In the genomic region with DNA sequence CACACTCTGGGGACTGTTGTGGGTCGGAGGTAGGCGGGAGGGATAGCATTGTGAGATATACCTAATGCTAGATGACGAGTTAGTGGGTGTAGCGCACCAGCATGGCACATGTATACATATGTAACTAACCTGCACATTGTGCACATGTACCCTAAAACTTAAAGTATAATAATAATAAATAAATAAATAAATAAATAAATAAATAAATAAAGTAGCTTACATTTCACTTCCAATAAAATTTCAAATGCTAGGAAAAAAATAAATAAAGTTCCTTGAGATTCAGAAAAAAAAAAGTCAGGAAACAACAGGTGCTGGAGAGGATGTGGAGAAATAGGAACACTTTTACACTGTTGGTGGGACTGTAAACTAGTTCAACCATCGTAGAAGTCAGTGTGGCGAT, we compare ENCODE assay signal across 2 cellular contexts.
A peak's percentile ranks its signal among the peaks of the same experiment; 100 is the strongest.
DNase-seq lines count a peak whose midpoint lies in the region; ATAC-seq, FAIRE-seq and TF ChIP-seq lines count a peak whose summit lies in the region.
"Not testable (repeated sequence)": the region's sequence is repeated elsewhere in the genome, so short reads cannot be mapped to it uniquely, and the experiment has no call there.

No MANE protein-coding gene starts in this region.

- CTCF ChIA-PET in A549 (lab: Yijun Ruan, JAX): not testable (repeated sequence)
- CTCF ChIA-PET in HEK293 (lab: Yijun Ruan, JAX): interaction anchor here (0.7 kb wide), 1 partner anchor 169 kb away, joined by 4 read pairs; no protein-coding TSS in a partner anchor

- DNase-seq in A549 (ENCODE audit: low read depth in 1 of 2, low spot score in 1 of 2): not testable (repeated sequence)

- ATAC-seq in A549: not testable (repeated sequence)

- POLR2A ChIA-PET in A549 (lab: Yijun Ruan, JAX); HEK293 (lab: Yijun Ruan, JAX): not testable (repeated sequence)

- not testable (repeated sequence) for TF ChIP-seq RAD21 in A549 (conservative IDR thresholded peaks at IDR 0.05 in 1 of 2, IDR thresholded peaks at IDR 0.05 in 1 of 2)

- not testable (repeated sequence) for H3K4me2 ChIP-seq in A549

- WGBS in A549 (ENCODE audit: missing lambda C conversion rate): 17% methylated on average over 6 of the region's 6 CpGs

- TF ChIP-seq CTCF in A549 (IDR thresholded peaks at IDR 0.05); HEK293 (tag by site-specific recombination; IDR thresholded peaks at IDR 0.05): not testable (repeated sequence)

- not testable (repeated sequence) for H3K4me1 ChIP-seq in A549; HEK293 (ENCODE audit: control insufficient read depth, insufficient read depth, low read length)

- not testable (repeated sequence) for H3K36me3 ChIP-seq in HEK293 (ENCODE audit: control insufficient read depth in 2 of 2, insufficient read depth in 1 of 2, low read length in 2 of 2)

- TF ChIP-seq EP300 in A549 (IDR thresholded peaks at IDR 0.05): not testable (repeated sequence)

- not testable (repeated sequence) for H3K27ac ChIP-seq in A549; HEK293 (ENCODE audit: extremely low read depth, low read depth, low read length)

- not testable (repeated sequence) for H3K9me3 ChIP-seq in A549; HEK293 (ENCODE audit: control insufficient read depth, insufficient read depth, low read depth, low read length)

- not testable (repeated sequence) for H3K4me3 ChIP-seq in A549; HEK293 (ENCODE audit: low read depth, low read length)

- not testable (repeated sequence) for TF ChIP-seq POLR2A in A549 (IDR thresholded peaks at IDR 0.05; ENCODE audit: low read length)

- FAIRE-seq in A549 (lab: Jason Lieb, UNC): not testable (repeated sequence)

TF ChIP-seq in A549, 52 proteins besides CTCF, POLR2A, EP300 and RAD21:
- TF ChIP-seq ZC3H11A (IDR thresholded peaks at IDR 0.05): peak; percentile 31

TF ChIP-seq in HEK293, 187 proteins besides CTCF, POLR2A, EP300 and RAD21:
- TF ChIP-seq, protein P1, sequence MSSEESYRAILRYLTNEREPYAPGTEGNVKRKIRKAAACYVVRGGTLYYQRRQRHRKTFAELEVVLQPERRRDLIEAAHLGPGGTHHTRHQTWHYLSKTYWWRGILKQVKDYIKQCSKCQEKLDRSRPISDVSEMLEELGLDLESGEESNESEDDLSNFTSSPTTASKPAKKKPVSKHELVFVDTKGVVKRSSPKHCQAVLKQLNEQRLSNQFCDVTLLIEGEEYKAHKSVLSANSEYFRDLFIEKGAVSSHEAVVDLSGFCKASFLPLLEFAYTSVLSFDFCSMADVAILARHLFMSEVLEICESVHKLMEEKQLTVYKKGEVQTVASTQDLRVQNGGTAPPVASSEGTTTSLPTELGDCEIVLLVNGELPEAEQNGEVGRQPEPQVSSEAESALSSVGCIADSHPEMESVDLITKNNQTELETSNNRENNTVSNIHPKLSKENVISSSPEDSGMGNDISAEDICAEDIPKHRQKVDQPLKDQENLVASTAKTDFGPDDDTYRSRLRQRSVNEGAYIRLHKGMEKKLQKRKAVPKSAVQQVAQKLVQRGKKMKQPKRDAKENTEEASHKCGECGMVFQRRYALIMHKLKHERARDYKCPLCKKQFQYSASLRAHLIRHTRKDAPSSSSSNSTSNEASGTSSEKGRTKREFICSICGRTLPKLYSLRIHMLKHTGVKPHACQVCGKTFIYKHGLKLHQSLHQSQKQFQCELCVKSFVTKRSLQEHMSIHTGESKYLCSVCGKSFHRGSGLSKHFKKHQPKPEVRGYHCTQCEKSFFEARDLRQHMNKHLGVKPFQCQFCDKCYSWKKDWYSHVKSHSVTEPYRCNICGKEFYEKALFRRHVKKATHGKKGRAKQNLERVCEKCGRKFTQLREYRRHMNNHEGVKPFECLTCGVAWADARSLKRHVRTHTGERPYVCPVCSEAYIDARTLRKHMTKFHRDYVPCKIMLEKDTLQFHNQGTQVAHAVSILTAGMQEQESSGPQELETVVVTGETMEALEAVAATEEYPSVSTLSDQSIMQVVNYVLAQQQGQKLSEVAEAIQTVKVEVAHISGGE (tag by site-specific recombination; conservative IDR thresholded peaks at IDR 0.05; ENCODE audit: low read depth): peak; percentile 67
- peak; percentile 61 for TF ChIP-seq ZNF555 (tag by site-specific recombination; conservative IDR thresholded peaks at IDR 0.05)
- TF ChIP-seq, protein P2, sequence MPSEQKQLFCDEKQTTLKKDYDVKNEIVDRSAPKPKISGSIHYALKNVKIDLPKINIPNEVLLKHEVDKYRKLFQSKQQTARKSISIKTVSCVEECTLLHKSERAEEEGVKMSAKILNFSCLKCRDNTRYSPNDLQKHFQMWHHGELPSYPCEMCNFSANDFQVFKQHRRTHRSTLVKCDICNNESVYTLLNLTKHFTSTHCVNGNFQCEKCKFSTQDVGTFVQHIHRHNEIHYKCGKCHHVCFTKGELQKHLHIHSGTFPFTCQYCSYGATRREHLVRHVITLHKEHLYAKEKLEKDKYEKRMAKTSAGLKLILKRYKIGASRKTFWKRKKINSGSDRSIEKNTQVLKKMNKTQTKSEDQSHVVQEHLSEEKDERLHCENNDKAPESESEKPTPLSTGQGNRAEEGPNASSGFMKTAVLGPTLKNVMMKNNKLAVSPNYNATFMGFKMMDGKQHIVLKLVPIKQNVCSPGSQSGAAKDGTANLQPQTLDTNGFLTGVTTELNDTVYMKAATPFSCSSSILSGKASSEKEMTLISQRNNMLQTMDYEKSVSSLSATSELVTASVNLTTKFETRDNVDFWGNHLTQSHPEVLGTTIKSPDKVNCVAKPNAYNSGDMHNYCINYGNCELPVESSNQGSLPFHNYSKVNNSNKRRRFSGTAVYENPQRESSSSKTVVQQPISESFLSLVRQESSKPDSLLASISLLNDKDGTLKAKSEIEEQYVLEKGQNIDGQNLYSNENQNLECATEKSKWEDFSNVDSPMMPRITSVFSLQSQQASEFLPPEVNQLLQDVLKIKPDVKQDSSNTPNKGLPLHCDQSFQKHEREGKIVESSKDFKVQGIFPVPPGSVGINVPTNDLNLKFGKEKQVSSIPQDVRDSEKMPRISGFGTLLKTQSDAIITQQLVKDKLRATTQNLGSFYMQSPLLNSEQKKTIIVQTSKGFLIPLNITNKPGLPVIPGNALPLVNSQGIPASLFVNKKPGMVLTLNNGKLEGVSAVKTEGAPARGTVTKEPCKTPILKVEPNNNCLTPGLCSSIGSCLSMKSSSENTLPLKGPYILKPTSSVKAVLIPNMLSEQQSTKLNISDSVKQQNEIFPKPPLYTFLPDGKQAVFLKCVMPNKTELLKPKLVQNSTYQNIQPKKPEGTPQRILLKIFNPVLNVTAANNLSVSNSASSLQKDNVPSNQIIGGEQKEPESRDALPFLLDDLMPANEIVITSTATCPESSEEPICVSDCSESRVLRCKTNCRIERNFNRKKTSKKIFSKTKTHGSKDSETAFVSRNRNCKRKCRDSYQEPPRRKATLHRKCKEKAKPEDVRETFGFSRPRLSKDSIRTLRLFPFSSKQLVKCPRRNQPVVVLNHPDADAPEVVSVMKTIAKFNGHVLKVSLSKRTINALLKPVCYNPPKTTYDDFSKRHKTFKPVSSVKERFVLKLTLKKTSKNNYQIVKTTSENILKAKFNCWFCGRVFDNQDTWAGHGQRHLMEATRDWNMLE (tag by site-specific recombination; conservative IDR thresholded peaks at IDR 0.05; ENCODE audit: low read depth): peak; percentile 76
- peak; percentile 50; the same call in 1 of the 2 replicates for TF ChIP-seq ZNF140 (tag by site-specific recombination; IDR thresholded peaks at IDR 0.05)
- TF ChIP-seq ZNF394 (tag by site-specific recombination; IDR thresholded peaks at IDR 0.05; ENCODE audit: borderline replicate concordance): peak; percentile 62; the same call in 1 of the 2 replicates
- peak; percentile 48; the same call in 1 of the 2 replicates for TF ChIP-seq ZBTB8A (tag by site-specific recombination; IDR thresholded peaks at IDR 0.05)
- TF ChIP-seq, protein P3, sequence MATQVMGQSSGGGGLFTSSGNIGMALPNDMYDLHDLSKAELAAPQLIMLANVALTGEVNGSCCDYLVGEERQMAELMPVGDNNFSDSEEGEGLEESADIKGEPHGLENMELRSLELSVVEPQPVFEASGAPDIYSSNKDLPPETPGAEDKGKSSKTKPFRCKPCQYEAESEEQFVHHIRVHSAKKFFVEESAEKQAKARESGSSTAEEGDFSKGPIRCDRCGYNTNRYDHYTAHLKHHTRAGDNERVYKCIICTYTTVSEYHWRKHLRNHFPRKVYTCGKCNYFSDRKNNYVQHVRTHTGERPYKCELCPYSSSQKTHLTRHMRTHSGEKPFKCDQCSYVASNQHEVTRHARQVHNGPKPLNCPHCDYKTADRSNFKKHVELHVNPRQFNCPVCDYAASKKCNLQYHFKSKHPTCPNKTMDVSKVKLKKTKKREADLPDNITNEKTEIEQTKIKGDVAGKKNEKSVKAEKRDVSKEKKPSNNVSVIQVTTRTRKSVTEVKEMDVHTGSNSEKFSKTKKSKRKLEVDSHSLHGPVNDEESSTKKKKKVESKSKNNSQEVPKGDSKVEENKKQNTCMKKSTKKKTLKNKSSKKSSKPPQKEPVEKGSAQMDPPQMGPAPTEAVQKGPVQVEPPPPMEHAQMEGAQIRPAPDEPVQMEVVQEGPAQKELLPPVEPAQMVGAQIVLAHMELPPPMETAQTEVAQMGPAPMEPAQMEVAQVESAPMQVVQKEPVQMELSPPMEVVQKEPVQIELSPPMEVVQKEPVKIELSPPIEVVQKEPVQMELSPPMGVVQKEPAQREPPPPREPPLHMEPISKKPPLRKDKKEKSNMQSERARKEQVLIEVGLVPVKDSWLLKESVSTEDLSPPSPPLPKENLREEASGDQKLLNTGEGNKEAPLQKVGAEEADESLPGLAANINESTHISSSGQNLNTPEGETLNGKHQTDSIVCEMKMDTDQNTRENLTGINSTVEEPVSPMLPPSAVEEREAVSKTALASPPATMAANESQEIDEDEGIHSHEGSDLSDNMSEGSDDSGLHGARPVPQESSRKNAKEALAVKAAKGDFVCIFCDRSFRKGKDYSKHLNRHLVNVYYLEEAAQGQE (tag by site-specific recombination; IDR thresholded peaks at IDR 0.05): peak; percentile 25; the same call in 1 of the 2 replicates
- TF ChIP-seq ZNF623 (tag by site-specific recombination; IDR thresholded peaks at IDR 0.05): peak; percentile 35; the same call in 1 of the 2 replicates
- peak; percentile 57 for TF ChIP-seq ZNF426 (tag by site-specific recombination; IDR thresholded peaks at IDR 0.05)
- TF ChIP-seq ZNF654 (tag by site-specific recombination; IDR thresholded peaks at IDR 0.05; ENCODE audit: low read depth): 0 out of 2 replicates have a peak, but pooled peaks have one; percentile 5
TF ChIP-seq in HEK293: peak in this region for 10; not testable (repeated sequence) for 177.
